Comparison of ENCODE assay signal across 12 cellular contexts in genomic region chr2:191167766-191168165, GRCh38. TPM values are rescaled to one million over a fixed set of nuclear protein-coding genes. Genes with fewer than 3 reads are reported as not detected.
DNase-seq lines count a peak whose midpoint lies in the region; ATAC-seq and TF ChIP-seq lines count a peak whose summit lies in the region.
"Had no signal": no experiment of that assay in that cellular context is flagged by ENCODE, and none has a peak within 500 bp of the region (broad histone marks: within the 10 kb centered on the region; RNA-seq: fewer than 3 reads in every experiment).

No MANE protein-coding gene starts in this region.

- in situ Hi-C loops in astrocyte of the cerebellum (cut with HindIII; ENCODE audit: low sequenced_read_pairs), result loop anchor here (25.0 kb wide), 1 partner anchor 345 kb away; no protein-coding TSS in a partner anchor

- DNase-seq in DMS 273 (lab: John Stamatoyannopoulos, UW; ENCODE audit: unreplicated experiment), result peak; percentile 8
- no peak for DNase-seq in DMS 273 treated with DMSO at 0.1 percent for 48 hours (lab: John Stamatoyannopoulos, UW)
- peak; percentile 71 for DNase-seq in astrocyte of the cerebellum (ENCODE audit: low read depth)
- DNase-seq in left cardiac atrium, result no peak
- DNase-seq in stromal cell of bone marrow (ENCODE audit: low read depth), result peak; percentile 92
- DNase-seq in amniotic stem cell (lab: John Stamatoyannopoulos, UW), result no peak
- DNase-seq in DMS79 (lab: John Stamatoyannopoulos, UW), result no peak
- DNase-seq: activated T-cell treated with anti-CD3 and anti-CD28 coated beads, Interleukin-2, amount 50 U/mL, for 24 hours; NCI-H2227 treated with DMSO at 0.1 percent for 48 hours had no signal

- H3K4me3 ChIP-seq in astrocyte of the cerebellum (ENCODE audit: low read depth, low read length), result no peak overlapping the region
- H3K4me3 ChIP-seq: tibial artery had no signal

- peak; percentile 25 to 35 for ATAC-seq in left cardiac atrium
- no peak for ATAC-seq in HG02571 (IDR thresholded peaks at IDR 0.05; ENCODE audit: unreplicated experiment)
- ATAC-seq: WTC11 had no signal

- intact Hi-C loops in left cardiac atrium (cut with DNase I), result loop anchor here (5.0 kb wide), 2 partner anchors 335 to 355 kb away; no protein-coding TSS in a partner anchor

- no peak for TF ChIP-seq CTCF in astrocyte of the cerebellum (IDR thresholded peaks at IDR 0.05; ENCODE audit: low read depth, low read length, missing control alignments)

RNA-seq across cellular contexts. Expression of gene STAT4, which starts 17.0 kb away (rescaled TPM):
- 10 to 100 TPM; 11.6 to 22.9 TPM for total RNA-seq in left cardiac atrium

Comparison
In these comparisons a context has a peak if more than half of its experiments do, and no peak if none do; other contexts are left out.
1. DNase-seq: peak in DMS 273 (single experiment), astrocyte of the cerebellum (single experiment) and stromal cell of bone marrow (single experiment); none in DMS 273 treated with DMSO at 0.1 percent for 48 hours (single experiment), left cardiac atrium (single experiment), amniotic stem cell (single experiment) and DMS79 (single experiment).